ENCODE assay signal across 13 cellular contexts in the genomic region with DNA sequence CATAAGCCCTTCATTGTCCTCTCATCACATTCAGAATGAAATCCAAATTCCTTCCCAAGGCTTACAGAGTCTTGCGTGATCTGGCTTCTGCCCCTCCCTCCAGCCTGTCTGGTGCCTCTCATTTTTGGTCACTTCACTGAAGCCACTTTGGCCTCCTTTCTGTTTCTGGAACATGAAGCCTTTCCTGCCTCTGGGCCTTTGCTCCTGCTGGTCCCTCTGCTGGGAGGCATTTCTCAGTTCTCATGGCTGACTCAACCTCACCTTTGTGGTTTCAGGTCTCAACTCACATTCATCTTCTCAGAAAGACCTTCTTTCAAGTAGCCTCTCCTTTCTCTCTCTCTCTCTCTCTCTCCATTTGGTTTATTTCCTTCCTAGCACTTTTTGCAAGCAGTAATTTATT. TPM values are rescaled to one million over a fixed set of nuclear protein-coding genes. Genes with fewer than 3 reads are reported as not detected.
DNase-seq lines count a peak whose midpoint lies in the region; ATAC-seq and TF ChIP-seq lines count a peak whose summit lies in the region.
"Had no signal": no experiment of that assay in that cellular context is flagged by ENCODE, and none has a peak within 500 bp of the region (broad histone marks: within the 10 kb centered on the region; RNA-seq: fewer than 3 reads in every experiment).

No MANE protein-coding gene starts in this region.

- H3K27ac ChIP-seq in mammary epithelial cell (ENCODE audit: insufficient read depth, low read depth, low read length) (no peak overlapping the region), breast epithelium (no peak overlapping the region), heart right ventricle (no peak overlapping the region)
- H3K27ac ChIP-seq: upper lobe of left lung had no signal

- no TSS peak for BruUV-seq in mammary epithelial cell (replicated peaks; lab: Mats Ljungman, UMichigan)

- H3K4me1 Mint-ChIP-seq in activated CD4-positive, alpha-beta memory T cell treated with anti-CD3 and anti-CD28 coated beads, Interleukin-2, amount 10 ng/mL, durations not matched to agents 7 days and 5 days: peaks cover 23% of the 10 kb centered on the region
- H3K4me1 Mint-ChIP-seq in stimulated activated naive CD8-positive, alpha-beta T cell treated with anti-CD3 and anti-CD28 coated beads, Interleukin-15, amount 100 ng/mL, for 72 hours: peaks cover 45% of the 10 kb centered on the region

- H3K79me2 ChIP-seq in mammary epithelial cell (ENCODE audit: insufficient read depth, low read length): no peaks in the 10 kb centered on the region

- CTCF ChIA-PET in mammary epithelial cell (lab: Charles Lee; ENCODE audit: low non-redundant PET): no interaction called here
- CTCF ChIA-PET in activated CD4-positive, alpha-beta memory T cell treated with anti-CD3 and anti-CD28 coated beads, Interleukin-2, amount 10 ng/mL, durations not matched to agents 7 days and 5 days (lab: Charles Lee): interaction anchor here (0.6 to 1.0 kb wide), 2 partner anchors 43 to 224 kb away, joined by 3 read pairs; no protein-coding TSS in a partner anchor

- peaks cover 3% of the 10 kb centered on the region for H3K36me3 Mint-ChIP-seq in activated CD4-positive, alpha-beta memory T cell treated with anti-CD3 and anti-CD28 coated beads, Interleukin-2, amount 10 ng/mL, durations not matched to agents 7 days and 5 days (ENCODE audit: low read depth)
- H3K36me3 Mint-ChIP-seq: memory B cell had no signal

- ATAC-seq in HG02852 (IDR thresholded peaks at IDR 0.05; ENCODE audit: unreplicated experiment) (peak; percentile 73), heart right ventricle (no peak)
- peak; percentile 85 for ATAC-seq in stimulated activated naive CD8-positive, alpha-beta T cell treated with anti-CD3 and anti-CD28 coated beads, Interleukin-15, amount 100 ng/mL, for 72 hours

- H3K9me3 ChIP-seq in mammary epithelial cell (replicated peaks; ENCODE audit: insufficient read depth, low read length) (no peaks in the 10 kb centered on the region), breast epithelium (no peaks in the 10 kb centered on the region), heart right ventricle (no peaks in the 10 kb centered on the region)
- H3K9me3 ChIP-seq: upper lobe of left lung had no signal

- H3K9me3 Mint-ChIP-seq in activated CD4-positive, alpha-beta memory T cell treated with anti-CD3 and anti-CD28 coated beads, Interleukin-2, amount 10 ng/mL, durations not matched to agents 7 days and 5 days: peaks cover 5% of the 10 kb centered on the region
- no peaks in the 10 kb centered on the region for H3K9me3 Mint-ChIP-seq in stimulated activated naive CD8-positive, alpha-beta T cell treated with anti-CD3 and anti-CD28 coated beads, Interleukin-15, amount 100 ng/mL, for 72 hours
- H3K9me3 Mint-ChIP-seq: memory B cell had no signal

- H3K4me3 Mint-ChIP-seq in activated CD4-positive, alpha-beta memory T cell treated with anti-CD3 and anti-CD28 coated beads, Interleukin-2, amount 10 ng/mL, durations not matched to agents 7 days and 5 days: no peak overlapping the region
- peak overlapping the region; percentile 18 to 50 for H3K4me3 Mint-ChIP-seq in stimulated activated naive CD8-positive, alpha-beta T cell treated with anti-CD3 and anti-CD28 coated beads, Interleukin-15, amount 100 ng/mL, for 72 hours
- H3K4me3 Mint-ChIP-seq: B cell, memory B cell had no signal

- H3K9ac ChIP-seq in mammary epithelial cell (ENCODE audit: insufficient read depth, low read length): no peak overlapping the region

- TF ChIP-seq POLR2A in breast epithelium (IDR thresholded peaks at IDR 0.05): no peak

- H3K36me3 ChIP-seq in mammary epithelial cell (ENCODE audit: insufficient read depth, low read length) (no peaks in the 10 kb centered on the region), breast epithelium (no peaks in the 10 kb centered on the region), heart right ventricle (no peaks in the 10 kb centered on the region)
- H3K36me3 ChIP-seq: upper lobe of left lung had no signal

- H3K27me3 Mint-ChIP-seq in activated CD4-positive, alpha-beta memory T cell treated with anti-CD3 and anti-CD28 coated beads, Interleukin-2, amount 10 ng/mL, durations not matched to agents 7 days and 5 days: no peaks in the 10 kb centered on the region
- H3K27me3 Mint-ChIP-seq in stimulated activated naive CD8-positive, alpha-beta T cell treated with anti-CD3 and anti-CD28 coated beads, Interleukin-15, amount 100 ng/mL, for 72 hours: no peaks in the 10 kb centered on the region
- H3K27me3 Mint-ChIP-seq: B cell, memory B cell had no signal

- TF ChIP-seq CTCF in mammary epithelial cell (conservative IDR thresholded peaks at IDR 0.05 in 1 of 2, IDR thresholded peaks at IDR 0.05 in 1 of 2; ENCODE audit: extremely low read depth in 1 of 2, insufficient read depth in 1 of 2, low read depth in 1 of 2, low read length in 2 of 2): no peak
- no peak for TF ChIP-seq CTCF in breast epithelium (IDR thresholded peaks at IDR 0.05)
- TF ChIP-seq CTCF in heart right ventricle (IDR thresholded peaks at IDR 0.05): no peak

- intact Hi-C loops in mammary epithelial cell (cut with micrococcal nuclease) (no loop called here), breast epithelium (cut with DNase I; ENCODE audit: low total_unique reads) (no loop called here), heart right ventricle (cut with DNase I) (loop anchor here in 1 of 10 donors (10.0 kb wide), 1 partner anchor 61 kb away; no protein-coding TSS in a partner anchor)

- no peak overlapping the region for H2AFZ ChIP-seq in mammary epithelial cell (ENCODE audit: low read depth, low read length)

- WGBS in mammary epithelial cell (ENCODE audit: low coverage, missing lambda C conversion rate): 100% methylated on average over 1 of the region's 1 CpG
- 89 to 97% methylated on average over 1 of the region's 1 CpG for WGBS in heart right ventricle, 2 donors

- no peaks in the 10 kb centered on the region for H4K20me1 ChIP-seq in mammary epithelial cell (ENCODE audit: insufficient read depth, low read length)

- H3K27me3 ChIP-seq in mammary epithelial cell (ENCODE audit: insufficient read depth, low read length) (no peaks in the 10 kb centered on the region), breast epithelium (no peaks in the 10 kb centered on the region), heart right ventricle (no peaks in the 10 kb centered on the region)
- H3K27me3 ChIP-seq: upper lobe of left lung had no signal

- dilution Hi-C loops in mammary epithelial cell (cut with HindIII; ENCODE audit: low sequenced_read_pairs): no loop called here

- no peaks in the 10 kb centered on the region for H3K4me1 ChIP-seq in mammary epithelial cell (ENCODE audit: insufficient read depth, low read length)
- no peaks in the 10 kb centered on the region for H3K4me1 ChIP-seq in breast epithelium
- H3K4me1 ChIP-seq in heart right ventricle: no peaks in the 10 kb centered on the region
- H3K4me1 ChIP-seq: upper lobe of left lung had no signal

- no peak overlapping the region for H3K4me3 ChIP-seq in mammary epithelial cell (replicated peaks in 1 of 3; ENCODE audit: insufficient read depth in 1 of 3, low read depth in 2 of 3, low read length in 3 of 3)
- H3K4me3 ChIP-seq in breast epithelium: no peak overlapping the region
- H3K4me3 ChIP-seq in heart right ventricle: no peak overlapping the region
- H3K4me3 ChIP-seq: upper lobe of left lung had no signal

- peak overlapping the region; percentile 4 for H3K27ac Mint-ChIP-seq in activated CD4-positive, alpha-beta memory T cell treated with anti-CD3 and anti-CD28 coated beads, Interleukin-2, amount 10 ng/mL, durations not matched to agents 7 days and 5 days
- H3K27ac Mint-ChIP-seq in stimulated activated naive CD8-positive, alpha-beta T cell treated with anti-CD3 and anti-CD28 coated beads, Interleukin-15, amount 100 ng/mL, for 72 hours: no peak overlapping the region
- H3K27ac Mint-ChIP-seq: B cell, memory B cell had no signal

- no peak overlapping the region for H3K4me2 ChIP-seq in mammary epithelial cell (ENCODE audit: insufficient read depth, low read depth, low read length)

- DNase-seq in mammary epithelial cell: peak; percentile 72
- DNase-seq in breast epithelium (ENCODE audit: low spot score in 2 of 2): no peak
- DNase-seq in activated CD4-positive, alpha-beta memory T cell treated with anti-CD3 and anti-CD28 coated beads, Interleukin-2, amount 10 ng/mL, durations not matched to agents 7 days and 5 days: peak; percentile 39
- peak; percentile 13 to 36 for DNase-seq in stimulated activated naive CD8-positive, alpha-beta T cell treated with anti-CD3 and anti-CD28 coated beads, Interleukin-15, amount 100 ng/mL, for 72 hours
- DNase-seq in AG20443 (ENCODE audit: low spot score): no peak
- no peak for DNase-seq in NCI-H82 (lab: John Stamatoyannopoulos, UW)
- no peak for DNase-seq in heart right ventricle
- DNase-seq: activated effector memory CD4-positive, alpha-beta T cell treated with anti-CD3 and anti-CD28 coated beads, Interleukin-2, amount 50 U/mL, for 16 hours; NCI-H1092 treated with DMSO at 0.1 percent for 48 hours; upper lobe of left lung had no signal

- POLR2A ChIA-PET in activated CD4-positive, alpha-beta memory T cell treated with anti-CD3 and anti-CD28 coated beads, Interleukin-2, amount 10 ng/mL, durations not matched to agents 7 days and 5 days (lab: Charles Lee): interaction anchor here (1.1 to 1.4 kb wide), 2 partner anchors 41 to 43 kb away, joined by 3 to 10 read pairs; no protein-coding TSS in a partner anchor

- in situ Hi-C loops in mammary epithelial cell (cut with MboI; ENCODE audit: low sequenced_read_pairs in 2 of 2): no loop called here

RNA-seq across cellular contexts. Expression of a gene that starts 43.9 kb away (rescaled TPM):
- 10 to 100 TPM; 61.7 to 78.7 TPM for total RNA-seq in mammary epithelial cell
- 40.8 TPM for polyA plus RNA-seq in mammary epithelial cell
- 105 TPM for polyA minus RNA-seq in mammary epithelial cell
- total RNA-seq in breast epithelium: 100 to 1,000 TPM in 2 of 3 donors, 10 to 100 TPM in 1; 13.8 to 177 (median 135) TPM
- total RNA-seq in activated CD4-positive, alpha-beta memory T cell treated with anti-CD3 and anti-CD28 coated beads, Interleukin-2, amount 10 ng/mL, durations not matched to agents 7 days and 5 days: 100 to 1,000 TPM; 316 to 318 TPM
- total RNA-seq in heart right ventricle: 100 to 1,000 TPM in 1 of 10 donors, 10 to 100 TPM in 9; 14.2 to 209 (median 54.9) TPM
- polyA plus RNA-seq in heart right ventricle: 10 to 100 TPM; 10.0 to 10.7 TPM

Comparison
In these comparisons a context has a peak if more than half of its experiments do, and no peak if none do; other contexts are left out.
1. DNase-seq: peak in mammary epithelial cell (single experiment), activated CD4-positive, alpha-beta memory T cell treated with anti-CD3 and anti-CD28 coated beads, Interleukin-2, amount 10 ng/mL, durations not matched to agents 7 days and 5 days (single experiment) and stimulated activated naive CD8-positive, alpha-beta T cell treated with anti-CD3 and anti-CD28 coated beads, Interleukin-15, amount 100 ng/mL, for 72 hours (2 of 2); none in breast epithelium (0 of 2), AG20443 (single experiment), NCI-H82 (single experiment) and heart right ventricle (0 of 2).
2. ATAC-seq: peak in HG02852 (single experiment) and stimulated activated naive CD8-positive, alpha-beta T cell treated with anti-CD3 and anti-CD28 coated beads, Interleukin-15, amount 100 ng/mL, for 72 hours (single experiment); none in heart right ventricle (0 of 8).